Comparison of ENCODE assay signal across 1 cellular context in genomic region chr3:193774916-193775285, GRCh38.
TF ChIP-seq lines count a peak whose summit lies in the region.

No MANE protein-coding gene starts in this region.

TF ChIP-seq in WTC11, 78 proteins besides CTCF, POLR2A, EP300 and RAD21 (continued from another document):
- TF ChIP-seq AFF4 (CRISPR knock-in tag; IDR thresholded peaks at IDR 0.05; ENCODE audit: borderline replicate concordance) (no peak), TP53 (CRISPR knock-in tag; IDR thresholded peaks at IDR 0.05) (no peak), GABPB1 (CRISPR knock-in tag; IDR thresholded peaks at IDR 0.05) (no peak), ZNF232 (CRISPR knock-in tag; IDR thresholded peaks at IDR 0.05) (no peak)
